Comparison of ENCODE assay signal across 4 cellular contexts in genomic region chr18:32003822-32004221, GRCh38. TPM values are rescaled to one million over a fixed set of nuclear protein-coding genes. Genes with fewer than 3 reads are reported as not detected.
A peak's percentile ranks its signal among the peaks of the same experiment; 100 is the strongest.
DNase-seq lines count a peak whose midpoint lies in the region; ATAC-seq and TF ChIP-seq lines count a peak whose summit lies in the region.
"Not testable (repeated sequence)": the region's sequence is repeated elsewhere in the genome, so short reads cannot be mapped to it uniquely, and the experiment has no call there.

No MANE protein-coding gene starts in this region.

- not testable (repeated sequence) for TF ChIP-seq RAD21 in liver (IDR thresholded peaks at IDR 0.05)

- not testable (repeated sequence) for H3K79me2 ChIP-seq in parathyroid adenoma

- not testable (repeated sequence) for H3K27ac ChIP-seq in liver (ENCODE audit: low read depth in 1 of 2, low read length in 2 of 2); right lobe of liver; parathyroid adenoma

- not testable (repeated sequence) for H3K27me3 ChIP-seq in liver (ENCODE audit: control insufficient read depth in 4 of 4, insufficient read depth in 4 of 4, low read length in 3 of 4); right lobe of liver; parathyroid adenoma (ENCODE audit: control insufficient read depth, insufficient read depth, low read length)

- not testable (repeated sequence) for H3K4me2 ChIP-seq in parathyroid adenoma (ENCODE audit: low read length)

- ATAC-seq in left lobe of liver, right lobe of liver: not testable (repeated sequence)

- not testable (repeated sequence) for TF ChIP-seq CTCF in liver (IDR thresholded peaks at IDR 0.05; ENCODE audit: low read depth, low read length, missing input control); right lobe of liver (IDR thresholded peaks at IDR 0.05); parathyroid adenoma (IDR thresholded peaks at IDR 0.05)

- not testable (repeated sequence) for H3K4me3 ChIP-seq in liver (ENCODE audit: low read depth in 1 of 3, low read length in 3 of 3); right lobe of liver; parathyroid adenoma (ENCODE audit: low read depth, low read length)

- H3K4me1 ChIP-seq in liver (ENCODE audit: control insufficient read depth in 4 of 4, insufficient read depth in 4 of 4, low read length in 3 of 4) (peaks cover 4 to 15% (median 6%) of the 10 kb centered on the region in 4 donors), right lobe of liver (peaks cover 0 to 21% (median 3%) of the 10 kb centered on the region in 4 donors)
- H3K4me1 ChIP-seq in parathyroid adenoma = not testable (repeated sequence)

- TF ChIP-seq POLR2A in right lobe of liver (IDR thresholded peaks at IDR 0.05) = not testable (repeated sequence)

- intact Hi-C loops in right lobe of liver (cut with DNase I) = not testable (repeated sequence)

- WGBS in liver = 35% methylated on average over 2 of the region's 2 CpGs
- 34% methylated on average over 2 of the region's 2 CpGs for WGBS in right lobe of liver (ENCODE audit: insufficient coverage, low coverage, low lambda C conversion rate, missing lambda C conversion rate)

- DNase-seq in left lobe of liver (ENCODE audit: low spot score) = peak; percentile 76
- peak; percentile 31 to 77 (median 70) for DNase-seq in right lobe of liver

- not testable (repeated sequence) for H3K9me3 ChIP-seq in liver (ENCODE audit: control insufficient read depth in 4 of 4, low read length in 3 of 4); right lobe of liver; parathyroid adenoma (ENCODE audit: control insufficient read depth, low read length)

- H2AFZ ChIP-seq in parathyroid adenoma = peak overlapping the region; percentile 41

- not testable (repeated sequence) for H3K36me3 ChIP-seq in liver (ENCODE audit: control insufficient read depth in 4 of 4, insufficient read depth in 3 of 4, low read depth in 1 of 4, low read length in 3 of 4); right lobe of liver; parathyroid adenoma (ENCODE audit: control insufficient read depth, insufficient read depth, low read length)

- not testable (repeated sequence) for H3K9ac ChIP-seq in liver (ENCODE audit: low read depth in 1 of 2, low read length in 2 of 2); parathyroid adenoma

TF ChIP-seq in liver, 16 proteins besides CTCF, POLR2A, EP300 and RAD21:
- TF ChIP-seq SP1 (IDR thresholded peaks at IDR 0.05) = peak; percentile 54
- TF ChIP-seq RXRA (IDR thresholded peaks at IDR 0.05) = peak; percentile 52 to 53
- TF ChIP-seq HNF4A (conservative IDR thresholded peaks at IDR 0.05) = peak; percentile 67 to 68
TF ChIP-seq in liver: peak in this region for 3; not testable (repeated sequence) for 13.

RNA-seq across cellular contexts. Expression of gene RNF125, which starts 14.8 kb away (rescaled TPM):
- total RNA-seq in left lobe of liver = 9.0 TPM
- 1 to 10 TPM; 3.3 to 3.8 TPM for total RNA-seq in liver
- polyA plus RNA-seq in liver = 1 to 10 TPM; 1.6 to 5.7 TPM
- 10 to 100 TPM in 1 of 6 experiments, 1 to 10 TPM in 5; 2.9 to 14.1 (median 5.8) TPM for total RNA-seq in right lobe of liver
